12 cellular contexts compared by ENCODE assay signal in genomic region chr15:69443032-69443611, GRCh38. TPM values are rescaled to one million over a fixed set of nuclear protein-coding genes. Genes with fewer than 3 reads are reported as not detected.
DNase-seq lines count a peak whose midpoint lies in the region; ATAC-seq and TF ChIP-seq lines count a peak whose summit lies in the region.
"Had no signal": no experiment of that assay in that cellular context is flagged by ENCODE, and none has a peak within 500 bp of the region (broad histone marks: within the 10 kb centered on the region; RNA-seq: fewer than 3 reads in every experiment).

No MANE protein-coding gene starts in this region.

- no peaks in the 10 kb centered on the region for H3K9me3 Mint-ChIP-seq in CD4-positive, alpha-beta T cell

- CTCF ChIA-PET in GM10248 (lab: Yijun Ruan, JAX) = interaction anchor here (0.9 to 2.3 kb wide), 2 partner anchors 9 to 19 kb away, joined by 3 to 5 read pairs; no protein-coding TSS in a partner anchor
- CTCF ChIA-PET in CD4-positive, alpha-beta T cell (lab: Charles Lee) = interaction anchor here (0.7 to 0.9 kb wide), 2 partner anchors 9 to 11 kb away, joined by 3 read pairs; no protein-coding TSS in a partner anchor

- H3K27me3 ChIP-seq in effector memory CD4-positive, alpha-beta T cell (replicated peaks; ENCODE audit: control insufficient read depth, insufficient read depth, low read length, poor library complexity, severe bottlenecking) = no peaks in the 10 kb centered on the region
- no peaks in the 10 kb centered on the region for H3K27me3 ChIP-seq in CD4-positive, alpha-beta T cell (ENCODE audit: control insufficient read depth, insufficient read depth, low read length)
- H3K27me3 ChIP-seq: transverse colon had no signal

- no peak for TF ChIP-seq CTCF in GM10248 (IDR thresholded peaks at IDR 0.05; ENCODE audit: control extremely low read depth, extremely low read depth, low read depth, missing control alignments)
- TF ChIP-seq CTCF in CD4-positive, alpha-beta T cell (IDR thresholded peaks at IDR 0.05) = no peak

- POLR2A ChIA-PET in GM10248 (lab: Yijun Ruan, JAX) = interaction anchor here (0.6 to 1.6 kb wide), 3 partner anchors 9 to 19 kb away, joined by 5 to 6 read pairs (median 6); partner anchors contain the start of gene RPLP1
- POLR2A ChIA-PET in CD4-positive, alpha-beta T cell (lab: Charles Lee) = interaction anchor here (1.6 kb wide), 1 partner anchor 10 kb away, joined by 8 read pairs; the partner anchor contains the start of gene RPLP1

- H3K36me3 Mint-ChIP-seq in CD4-positive, alpha-beta T cell (ENCODE audit: low read depth) = no peaks in the 10 kb centered on the region

- H3K27ac Mint-ChIP-seq in CD4-positive, alpha-beta T cell = no peak overlapping the region

- peak overlapping the region; percentile 8 for H3K4me3 ChIP-seq in effector memory CD4-positive, alpha-beta T cell (ENCODE audit: insufficient read depth, low read depth, low read length, poor library complexity, severe bottlenecking)
- H3K4me3 ChIP-seq: transverse colon had no signal

- no peak overlapping the region for H3K4me3 Mint-ChIP-seq in CD4-positive, alpha-beta T cell

- no peaks in the 10 kb centered on the region for H3K4me1 ChIP-seq in effector memory CD4-positive, alpha-beta T cell (ENCODE audit: control insufficient read depth, insufficient read depth, low read length, poor library complexity, severe bottlenecking)
- H3K4me1 ChIP-seq: transverse colon had no signal

- no peaks in the 10 kb centered on the region for H3K27me3 Mint-ChIP-seq in CD4-positive, alpha-beta T cell

- DNase-seq in GM10248 (ENCODE audit: extremely low spot score) (peak; percentile 40), activated gamma-delta T cell treated with Interleukin-2 at 50 U/mL for 16 hours (no peak), kidney glomerular epithelial cell (lab: John Stamatoyannopoulos, UW) (no peak), iPS-NIHi11 (ENCODE audit: low spot score) (no peak)
- no peak for DNase-seq in effector memory CD4-positive, alpha-beta T cell
- DNase-seq in CD4-positive, alpha-beta T cell = no peak
- DNase-seq: activated CD4-positive, alpha-beta T cell treated with anti-CD3 and anti-CD28 coated beads, Interleukin-2, amount 50 U/mL, for 1 hour; NCI-H1105 treated with DMSO at 0.1 percent for 48 hours; NCI-H748 treated with DMSO at 0.1 percent for 48 hours; transverse colon had no signal

- peaks cover 8% of the 10 kb centered on the region for H3K4me1 Mint-ChIP-seq in CD4-positive, alpha-beta T cell (ENCODE audit: low read depth)

- H3K36me3 ChIP-seq in effector memory CD4-positive, alpha-beta T cell (ENCODE audit: control insufficient read depth, insufficient read depth, low read length) = no peaks in the 10 kb centered on the region
- H3K36me3 ChIP-seq: transverse colon had no signal

- no peaks in the 10 kb centered on the region for H3K9me3 ChIP-seq in effector memory CD4-positive, alpha-beta T cell (ENCODE audit: control insufficient read depth, low read length)
- no peaks in the 10 kb centered on the region for H3K9me3 ChIP-seq in CD4-positive, alpha-beta T cell (ENCODE audit: control insufficient read depth, low read length)
- H3K9me3 ChIP-seq: transverse colon had no signal

- intact Hi-C loops in CD4-positive, alpha-beta T cell (cut with DNase I, micrococcal nuclease) = no loop called here

- ATAC-seq in GM19395 (IDR thresholded peaks at IDR 0.05; ENCODE audit: unreplicated experiment) = peak; percentile 72
- peak; percentile 40 for ATAC-seq in HG03565 (IDR thresholded peaks at IDR 0.05; ENCODE audit: unreplicated experiment)
- ATAC-seq in CD4-positive, alpha-beta T cell (ENCODE audit: poor library complexity) = no peak

- H3K27ac ChIP-seq in effector memory CD4-positive, alpha-beta T cell (ENCODE audit: insufficient read depth, low read length, poor library complexity, severe bottlenecking) = no peak overlapping the region
- no peak overlapping the region for H3K27ac ChIP-seq in CD4-positive, alpha-beta T cell (ENCODE audit: low read depth, low read length)
- H3K27ac ChIP-seq: transverse colon had no signal

RNA-seq across cellular contexts. Expression of gene RPLP1, which starts 9.5 kb away (rescaled TPM):
- 1,000 to 10,000 TPM; 2,527 to 2,615 TPM for total RNA-seq in CD4-positive, alpha-beta T cell

RNA-seq across cellular contexts. Expression of gene KIF23, which starts 29.0 kb away (rescaled TPM):
- 1 to 10 TPM in 1 of 2 experiments, under 1 TPM in 1; 0.71 to 1.1 TPM for total RNA-seq in CD4-positive, alpha-beta T cell
